In genomic region chr4:88284378-88285234, GRCh38 we compare ENCODE assay signal across 7 cellular contexts. TPM values are rescaled to one million over a fixed set of nuclear protein-coding genes. Genes with fewer than 3 reads are reported as not detected.
DNase-seq lines count a peak whose midpoint lies in the region; ATAC-seq and TF ChIP-seq lines count a peak whose summit lies in the region.

PPM1K (minus strand) TSS chr4:88284561; CDS start chr4:88278583, 5,978 bp downstream.

- peak; percentile 72 for ATAC-seq in GM18508 (IDR thresholded peaks at IDR 0.05; ENCODE audit: insufficient read depth, unreplicated experiment)
- ATAC-seq in HG03025 (IDR thresholded peaks at IDR 0.05; ENCODE audit: low FRiP score, unreplicated experiment), result peak; percentile 84

- H3K27me3 ChIP-seq in hepatocyte, result no peaks in the 10 kb centered on the region

- H3K79me2 ChIP-seq in hepatocyte, result peaks cover 34% of the 10 kb centered on the region

- no peak for TF ChIP-seq CTCF in hepatocyte (IDR thresholded peaks at IDR 0.05; ENCODE audit: poor library complexity)

- H3K4me2 ChIP-seq in hepatocyte, result peak within 1 kb of the TSS; percentile 75

- DNase-seq in NCI-H2081 (lab: John Stamatoyannopoulos, UW) (peak; percentile 93 to 96), T1000 (lab: John Stamatoyannopoulos, UW) (peak; percentile 98), astrocyte of the hippocampus (ENCODE audit: low read depth, low spot score) (peak; percentile 100), hepatocyte (ENCODE audit: low spot score) (peak; percentile 100), renal cortical epithelial cell (ENCODE audit: low read depth) (peak; percentile 94)

- peaks cover 11% of the 10 kb centered on the region for H3K4me1 ChIP-seq in hepatocyte (ENCODE audit: insufficient read depth)

- H2AFZ ChIP-seq in hepatocyte, result peak within 1 kb of the TSS; percentile 81

- no peaks in the 10 kb centered on the region for H3K36me3 ChIP-seq in hepatocyte (replicated peaks; ENCODE audit: insufficient read depth, low read depth)

- WGBS in hepatocyte (ENCODE audit: low lambda C conversion rate, missing lambda C conversion rate), result 3% methylated on average over 51 of the region's 56 CpGs

- H4K20me1 ChIP-seq in hepatocyte (ENCODE audit: insufficient read depth, poor library complexity, severe bottlenecking), result no peaks in the 10 kb centered on the region

- peak within 1 kb of the TSS; percentile 26 for H3K4me3 ChIP-seq in hepatocyte

- H3K9me3 ChIP-seq in hepatocyte (ENCODE audit: low read depth), result no peaks in the 10 kb centered on the region

- peak within 1 kb of the TSS; percentile 94 for H3K27ac ChIP-seq in hepatocyte

- H3K9me2 ChIP-seq in hepatocyte (replicated peaks; ENCODE audit: insufficient read depth), result no peaks in the 10 kb centered on the region

RNA-seq across cellular contexts. Expression of gene PPM1K, which starts in this region (rescaled TPM):
- 18.2 and 20.0 TPM in 2 replicates for total RNA-seq in hepatocyte
- 12.6 and 12.9 TPM in 2 replicates for polyA plus RNA-seq in hepatocyte
- total RNA-seq in renal cortical epithelial cell, result 12.4 and 17.2 TPM in 2 replicates

Comparison
In these comparisons a context has a peak if more than half of its experiments do, and no peak if none do; other contexts are left out.
1. Peak in every context shown above with its lines: DNase-seq, ATAC-seq, H3K4me3 ChIP-seq and H3K27ac ChIP-seq.